In genomic region chr16:86117235-86117634, GRCh38 we compare ENCODE assay signal across 23 cellular contexts.
"Had no signal": no experiment of that assay in that cellular context is flagged by ENCODE, and none has a peak within 500 bp of the region (broad histone marks: within the 10 kb centered on the region; RNA-seq: fewer than 3 reads in every experiment).

No MANE protein-coding gene starts in this region.

- H3K36me3 ChIP-seq: ascending aorta, breast epithelium, cardiac muscle cell, colonic mucosa had no signal

- H3K27me3 ChIP-seq: colonic mucosa had no signal

- DNase-seq: activated CD4-positive, alpha-beta memory T cell treated with anti-CD3 and anti-CD28 coated beads, Interleukin-2, amount 10 ng/mL, durations not matched to agents 7 days and 5 days; activated CD4-positive, alpha-beta T cell treated with anti-CD3 and anti-CD28 coated beads for 1 hour; activated CD4-positive, alpha-beta T cell treated with anti-CD3 and anti-CD28 coated beads for 4 hours; activated CD4-positive, alpha-beta T cell treated with anti-CD3 and anti-CD28 coated beads, Interleukin-2, amount 10 ng/mL, durations not matched to agents 7 days and 5 days; activated CD4-positive, alpha-beta T cell treated with anti-CD3 and anti-CD28 coated beads, Interleukin-2, amount 50 U/mL, for 4 hours; activated CD8-positive, alpha-beta memory T cell treated with anti-CD3 and anti-CD28 coated beads, Interleukin-2, amount 50 U/mL, for 48 hours; activated gamma-delta T cell; activated naive CD4-positive, alpha-beta T cell; activated naive CD4-positive, alpha-beta T cell treated with anti-CD3 and anti-CD28 coated beads, Interleukin-2, amount 10 ng/mL, durations not matched to agents 7 days and 5 days; activated naive CD8-positive, alpha-beta T cell treated with anti-CD3 and anti-CD28 coated beads, Interleukin-2, amount 10 ng/mL, durations not matched to agents 7 days and 5 days; activated T-cell treated with anti-CD3 and anti-CD28 coated beads for 4 hours; activated T-cell treated with anti-CD3 and anti-CD28 coated beads, Interleukin-2, amount 50 U/mL, for 24 hours; activated T-cell treated with anti-CD3 and anti-CD28 coated beads, Interleukin-2, amount 50 U/mL, for 72 hours; central memory CD4-positive, alpha-beta T cell; cerebellar nuclear complex; colonic mucosa; effector CD8-positive, alpha-beta T cell; T-helper 2 cell had no signal

- H3K27ac ChIP-seq: ascending aorta, breast epithelium, cardiac muscle cell, colonic mucosa had no signal

- H3K4me1 ChIP-seq: ascending aorta, breast epithelium, colonic mucosa had no signal

- H3K4me3 ChIP-seq: ascending aorta, breast epithelium, cardiac muscle cell, colonic mucosa had no signal

- ATAC-seq: activated naive CD4-positive, alpha-beta T cell treated with anti-CD3 and anti-CD28 coated beads, Interleukin-2, amount 50 U/mL, for 72 hours; activated T-cell treated with anti-CD3 and anti-CD28 coated beads, Interleukin-2, amount 50 U/mL, for 72 hours; esophagus mucosa had no signal

- H3K9me3 ChIP-seq: ascending aorta, breast epithelium, colonic mucosa had no signal
